ENCODE assay signal across 1 cellular context in genomic region chr12:57771271-57771872, GRCh38.
TF ChIP-seq lines count a peak whose summit lies in the region.

No MANE protein-coding gene starts in this region.

TF ChIP-seq in GM12878, 131 proteins besides CTCF, POLR2A, EP300 and RAD21:
- TF ChIP-seq E2F4 (IDR thresholded peaks at IDR 0.05; ENCODE audit: low read depth, low read length) = peak; percentile 67
- TF ChIP-seq PRDM15 (CRISPR knock-in tag; IDR thresholded peaks at IDR 0.05) = no peak
- peak; percentile 2; the same call in 1 of the 2 replicates for TF ChIP-seq BACH1 (IDR thresholded peaks at IDR 0.05; ENCODE audit: borderline replicate concordance)
- 0 out of 2 replicates have a peak, but pooled peaks have one; percentile 5 for TF ChIP-seq NR2F1 (conservative IDR thresholded peaks at IDR 0.05)
- 0 out of 2 replicates have a peak, but pooled peaks have one; percentile 4 for TF ChIP-seq TARDBP (IDR thresholded peaks at IDR 0.05; ENCODE audit: borderline replicate concordance)
- peak in 1 of 2 experiments; percentile 48; a peak in 1 of 3 replicates for TF ChIP-seq EGR1 (IDR thresholded peaks at IDR 0.05; ENCODE audit: borderline replicate concordance in 1 of 2, low read depth in 2 of 2, low read length in 2 of 2)
- no peak for TF ChIP-seq TCF7 (IDR thresholded peaks at IDR 0.05; ENCODE audit: borderline replicate concordance)
- no peak for TF ChIP-seq SMARCA5 (IDR thresholded peaks at IDR 0.05)
- TF ChIP-seq ZNF592 (IDR thresholded peaks at IDR 0.05) = no peak
- TF ChIP-seq ZNF687 (IDR thresholded peaks at IDR 0.05) = no peak
- TF ChIP-seq MTA3 (IDR thresholded peaks at IDR 0.05; ENCODE audit: borderline replicate concordance, low read length) = no peak
- no peak for TF ChIP-seq ZBTB40 (IDR thresholded peaks at IDR 0.05; ENCODE audit: borderline replicate concordance)
- TF ChIP-seq ETV6 (conservative IDR thresholded peaks at IDR 0.05 in 1 of 2, IDR thresholded peaks at IDR 0.05 in 1 of 2; ENCODE audit: borderline replicate concordance in 1 of 2, low read depth in 1 of 2) = no peak
- TF ChIP-seq ZNF384 (IDR thresholded peaks at IDR 0.05; ENCODE audit: borderline replicate concordance, low read depth, low read length) = no peak
